In the genomic region with DNA sequence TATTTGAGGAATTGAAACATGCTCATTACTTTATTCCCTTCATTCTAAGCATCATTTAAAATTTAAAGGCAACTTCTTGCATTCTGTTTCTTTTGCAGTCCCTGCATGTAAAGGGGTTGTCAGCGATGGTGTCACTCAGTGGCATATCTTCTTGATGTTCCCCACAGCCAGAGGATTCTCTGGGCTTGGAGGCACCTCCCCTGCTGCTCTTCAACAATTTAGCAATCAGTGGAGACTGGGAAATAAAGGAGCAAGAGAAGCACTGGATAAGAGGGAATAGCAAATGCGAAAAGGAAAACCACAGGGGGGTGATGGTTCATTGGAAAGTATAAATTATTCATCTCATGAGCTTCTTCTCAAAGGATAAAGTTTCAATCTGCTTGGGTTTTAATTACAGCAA, we compare ENCODE assay signal across 23 cellular contexts. TPM values are rescaled to one million over a fixed set of nuclear protein-coding genes. Genes with fewer than 3 reads are reported as not detected.
DNase-seq lines count a peak whose midpoint lies in the region; ATAC-seq, FAIRE-seq and TF ChIP-seq lines count a peak whose summit lies in the region.
"Had no signal": no experiment of that assay in that cellular context is flagged by ENCODE, and none has a peak within 500 bp of the region (broad histone marks: within the 10 kb centered on the region; RNA-seq: fewer than 3 reads in every experiment).

No MANE protein-coding gene starts in this region.

- POLR2A ChIA-PET in A673 (lab: Charles Lee; ENCODE audit: low non-redundant PET) = no interaction called here

- peaks cover 14% of the 10 kb centered on the region for H3K9me3 Mint-ChIP-seq in neural progenitor cell

- no peaks in the 10 kb centered on the region for H3K9me3 ChIP-seq in A673 (ENCODE audit: low read depth, low read length, poor library complexity, severe bottlenecking)
- H3K9me3 ChIP-seq in NT2/D1 (ENCODE audit: insufficient read depth, low read length) = peaks cover 33% of the 10 kb centered on the region
- no peaks in the 10 kb centered on the region for H3K9me3 ChIP-seq in neural progenitor cell (ENCODE audit: low read depth)
- H3K9me3 ChIP-seq in aorta (ENCODE audit: control insufficient read depth, low read length) = peaks cover 3% of the 10 kb centered on the region

- H4K20me1 ChIP-seq in neural progenitor cell (ENCODE audit: low read depth) = no peaks in the 10 kb centered on the region

- no peak for FAIRE-seq in GM12891 (lab: Jason Lieb, UNC)
- FAIRE-seq: A204.1, G401.6, GM19239, H54 had no signal

- no peak overlapping the region for H2AFZ ChIP-seq in neural progenitor cell (replicated peaks)
- H2AFZ ChIP-seq: GM23338 had no signal

- no TSS peak for BruUV-seq in A673 (replicated peaks; lab: Mats Ljungman, UMichigan)

- H3K4me2 ChIP-seq in neural progenitor cell = no peak overlapping the region
- H3K4me2 ChIP-seq: GM23338 had no signal

- H3K36me3 ChIP-seq in A673 (ENCODE audit: insufficient read depth, low read length, poor library complexity, severe bottlenecking) (no peaks in the 10 kb centered on the region), NT2/D1 (ENCODE audit: insufficient read depth, insufficient read length, low read length) (no peaks in the 10 kb centered on the region), neural progenitor cell (no peaks in the 10 kb centered on the region), aorta (ENCODE audit: control insufficient read depth in 1 of 2, insufficient read depth in 2 of 2, low read length in 1 of 2) (no peaks in the 10 kb centered on the region)

- peaks cover 2% of the 10 kb centered on the region for H3K4me1 Mint-ChIP-seq in neural progenitor cell
- H3K4me1 Mint-ChIP-seq: GM23338 had no signal

- H3K27ac Mint-ChIP-seq in neural progenitor cell = no peak overlapping the region
- H3K27ac Mint-ChIP-seq: CD4-positive, alpha-beta memory T cell; GM23338 had no signal

- no peaks in the 10 kb centered on the region for H3K27me3 ChIP-seq in A673 (replicated peaks; ENCODE audit: insufficient read depth, low read depth, low read length, poor library complexity)
- H3K27me3 ChIP-seq in NT2/D1 (ENCODE audit: insufficient read depth, insufficient read length) = no peaks in the 10 kb centered on the region
- no peaks in the 10 kb centered on the region for H3K27me3 ChIP-seq in neural progenitor cell
- no peaks in the 10 kb centered on the region for H3K27me3 ChIP-seq in aorta (ENCODE audit: control insufficient read depth in 1 of 2, insufficient read depth in 2 of 2, low read length in 1 of 2)

- H3K27me3 Mint-ChIP-seq in neural progenitor cell (ENCODE audit: insufficient read depth, low read depth) = peaks cover 2% of the 10 kb centered on the region

- H3K4me1 ChIP-seq in A673 (ENCODE audit: insufficient read depth, low read length, poor library complexity, severe bottlenecking) = no peaks in the 10 kb centered on the region
- H3K4me1 ChIP-seq in NT2/D1 (ENCODE audit: insufficient read depth, insufficient read length) = no peaks in the 10 kb centered on the region
- H3K4me1 ChIP-seq in neural progenitor cell = peaks cover 6% of the 10 kb centered on the region
- no peaks in the 10 kb centered on the region for H3K4me1 ChIP-seq in aorta (ENCODE audit: control insufficient read depth in 1 of 2, insufficient read depth in 2 of 2, low read length in 2 of 2)

- DNase-seq in A673 (ENCODE audit: low spot score) (peak; percentile 8), NT2/D1 (ENCODE audit: low read depth, low spot score) (peak; percentile 77), iPS-NIHi11 (ENCODE audit: low spot score) (peak; percentile 8), neural progenitor cell (ENCODE audit: low spot score) (peak; percentile 27), Ammon's horn (ENCODE audit: low spot score) (no peak), aorta (no peak), GM12891 (ENCODE audit: insufficient read length, low spot score) (no peak)
- DNase-seq: ACHN; AML-193; C1 segment of cervical spinal cord; Calu3; CD4-positive, alpha-beta memory T cell; COR-L47; DMS53; DND-41; HCEC 1CT had no signal

- ATAC-seq in aorta (ENCODE audit: low FRiP score) = no peak
- ATAC-seq: GM23338 had no signal

- no peaks in the 10 kb centered on the region for H3K79me2 ChIP-seq in neural progenitor cell (ENCODE audit: low read depth)

- no peak overlapping the region for H3K27ac ChIP-seq in A673 (ENCODE audit: low read depth, low read length, poor library complexity, severe bottlenecking)
- H3K27ac ChIP-seq in neural progenitor cell = no peak overlapping the region
- H3K27ac ChIP-seq in aorta (ENCODE audit: low read depth in 1 of 2, low read length in 2 of 2) = no peak overlapping the region
- H3K27ac ChIP-seq: 22Rv1 had no signal

- WGBS in aorta, 2 donors = 51 to 56% methylated on average over 2 of the region's 2 CpGs

- no peak for TF ChIP-seq CTCF in A673 (conservative IDR thresholded peaks at IDR 0.05; ENCODE audit: low read depth, low read length)
- no peak for TF ChIP-seq CTCF in neural progenitor cell (IDR thresholded peaks at IDR 0.05)

- intact Hi-C loops in A673 (cut with micrococcal nuclease; ENCODE audit: unreplicated experiment) = no loop called here
- intact Hi-C loops in aorta (cut with DNase I) = no loop called here

- no peak for TF ChIP-seq POLR2A in GM12891 (IDR thresholded peaks at IDR 0.05; ENCODE audit: low read depth, low read length)

- H3K36me3 Mint-ChIP-seq in neural progenitor cell = peaks cover 2% of the 10 kb centered on the region
- H3K36me3 Mint-ChIP-seq: CD4-positive, alpha-beta memory T cell had no signal

- no peaks in the 10 kb centered on the region for H3F3A ChIP-seq in neural progenitor cell (ENCODE audit: low read depth)

- no peak overlapping the region for H3K9ac ChIP-seq in NT2/D1 (ENCODE audit: insufficient read length, low read depth)
- H3K9ac ChIP-seq in neural progenitor cell = no peak overlapping the region

- no peak overlapping the region for H3K4me3 Mint-ChIP-seq in neural progenitor cell
- H3K4me3 Mint-ChIP-seq: CD4-positive, alpha-beta memory T cell; GM23338 had no signal

- H3K4me3 ChIP-seq in A673 (ENCODE audit: low read depth, low read length, poor library complexity, severe bottlenecking) (no peak overlapping the region), NT2/D1 (ENCODE audit: insufficient read length, low read depth) (no peak overlapping the region), neural progenitor cell (no peak overlapping the region), aorta (ENCODE audit: low read length in 2 of 2) (no peak overlapping the region)

- CTCF ChIA-PET in A673 (lab: Charles Lee) = no interaction called here

TF ChIP-seq in GM12891, 5 proteins besides CTCF, POLR2A, EP300 and RAD21:
- TF ChIP-seq POU2F2 (IDR thresholded peaks at IDR 0.05; ENCODE audit: low read depth, low read length) (no peak), POLR2AphosphoS5 (IDR thresholded peaks at IDR 0.05; ENCODE audit: low read depth, low read length) (no peak), SPI1 (IDR thresholded peaks at IDR 0.05; ENCODE audit: low read depth, low read length) (no peak), PAX5 (IDR thresholded peaks at IDR 0.05; ENCODE audit: insufficient read depth, low read length, severe bottlenecking) (no peak), TAF1 (IDR thresholded peaks at IDR 0.05; ENCODE audit: low read depth, low read length) (no peak)

RNA-seq across cellular contexts. Expression of gene MC3R, which starts 30.7 kb away (rescaled TPM):
- total RNA-seq in A673 (2021) (not detected in 2 replicates), neural progenitor cell (ENCODE audit: low replicate concordance) (not detected in 2 replicates), aorta (not detected)
- polyA plus RNA-seq in aorta = not detected
- not detected for polyA plus RNA-seq in GM12891 (2012; ENCODE audit: low read depth, missing spikeins)
- total RNA-seq: Calu3; CD4-positive, alpha-beta memory T cell; GM23338 had no signal
- polyA plus RNA-seq: BJ; CD4-positive, alpha-beta memory T cell; GM23338 had no signal

Comparison
In these comparisons a context has a peak if more than half of its experiments do, and no peak if none do; other contexts are left out.
1. DNase-seq: peak in A673 (single experiment), NT2/D1 (single experiment), iPS-NIHi11 (single experiment) and neural progenitor cell (single experiment); none in Ammon's horn (single experiment), aorta (0 of 2) and GM12891 (single experiment).